Comparison of ENCODE assay signal across 1 cellular context in the genomic region with DNA sequence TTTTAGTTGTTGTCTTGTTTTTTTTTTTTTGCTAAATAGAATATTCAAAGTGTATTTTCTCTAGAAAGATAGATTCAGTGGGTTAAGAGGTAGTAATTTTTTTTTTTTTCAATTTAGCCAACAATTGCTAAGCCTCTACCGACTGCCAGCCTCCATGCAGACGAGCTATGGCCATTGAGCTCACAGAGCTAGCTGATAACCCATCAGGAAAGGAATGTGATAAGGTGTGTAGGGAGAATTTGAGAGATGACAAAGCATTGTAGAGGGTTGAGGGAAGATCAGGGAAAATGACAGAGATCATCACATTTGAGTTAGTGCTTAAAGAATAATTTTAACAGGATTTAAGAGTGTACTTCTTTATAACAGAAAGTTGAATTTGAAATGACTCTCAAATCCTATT.
TF ChIP-seq lines count a peak whose summit lies in the region.

No MANE protein-coding gene starts in this region.

TF ChIP-seq in WTC11, 78 proteins besides CTCF, POLR2A, EP300 and RAD21 (continued from another document):
- TF ChIP-seq, protein P1, sequence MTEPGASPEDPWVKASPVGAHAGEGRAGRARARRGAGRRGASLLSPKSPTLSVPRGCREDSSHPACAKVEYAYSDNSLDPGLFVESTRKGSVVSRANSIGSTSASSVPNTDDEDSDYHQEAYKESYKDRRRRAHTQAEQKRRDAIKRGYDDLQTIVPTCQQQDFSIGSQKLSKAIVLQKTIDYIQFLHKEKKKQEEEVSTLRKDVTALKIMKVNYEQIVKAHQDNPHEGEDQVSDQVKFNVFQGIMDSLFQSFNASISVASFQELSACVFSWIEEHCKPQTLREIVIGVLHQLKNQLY (CRISPR knock-in tag; IDR thresholded peaks at IDR 0.05) = no peak
- TF ChIP-seq CBFB (CRISPR knock-in tag; IDR thresholded peaks at IDR 0.05; ENCODE audit: low read depth) (no peak), PRRX2 (CRISPR knock-in tag; IDR thresholded peaks at IDR 0.05) (no peak), GTF2I (CRISPR knock-in tag; conservative IDR thresholded peaks at IDR 0.05) (no peak), TEAD1 (CRISPR knock-in tag; IDR thresholded peaks at IDR 0.05) (no peak), NR3C1 (CRISPR knock-in tag; conservative IDR thresholded peaks at IDR 0.05; ENCODE audit: low read depth) (no peak), ETV6 (CRISPR knock-in tag; IDR thresholded peaks at IDR 0.05) (no peak), SP1 (CRISPR knock-in tag; conservative IDR thresholded peaks at IDR 0.05) (no peak)
- TF ChIP-seq, protein P2, sequence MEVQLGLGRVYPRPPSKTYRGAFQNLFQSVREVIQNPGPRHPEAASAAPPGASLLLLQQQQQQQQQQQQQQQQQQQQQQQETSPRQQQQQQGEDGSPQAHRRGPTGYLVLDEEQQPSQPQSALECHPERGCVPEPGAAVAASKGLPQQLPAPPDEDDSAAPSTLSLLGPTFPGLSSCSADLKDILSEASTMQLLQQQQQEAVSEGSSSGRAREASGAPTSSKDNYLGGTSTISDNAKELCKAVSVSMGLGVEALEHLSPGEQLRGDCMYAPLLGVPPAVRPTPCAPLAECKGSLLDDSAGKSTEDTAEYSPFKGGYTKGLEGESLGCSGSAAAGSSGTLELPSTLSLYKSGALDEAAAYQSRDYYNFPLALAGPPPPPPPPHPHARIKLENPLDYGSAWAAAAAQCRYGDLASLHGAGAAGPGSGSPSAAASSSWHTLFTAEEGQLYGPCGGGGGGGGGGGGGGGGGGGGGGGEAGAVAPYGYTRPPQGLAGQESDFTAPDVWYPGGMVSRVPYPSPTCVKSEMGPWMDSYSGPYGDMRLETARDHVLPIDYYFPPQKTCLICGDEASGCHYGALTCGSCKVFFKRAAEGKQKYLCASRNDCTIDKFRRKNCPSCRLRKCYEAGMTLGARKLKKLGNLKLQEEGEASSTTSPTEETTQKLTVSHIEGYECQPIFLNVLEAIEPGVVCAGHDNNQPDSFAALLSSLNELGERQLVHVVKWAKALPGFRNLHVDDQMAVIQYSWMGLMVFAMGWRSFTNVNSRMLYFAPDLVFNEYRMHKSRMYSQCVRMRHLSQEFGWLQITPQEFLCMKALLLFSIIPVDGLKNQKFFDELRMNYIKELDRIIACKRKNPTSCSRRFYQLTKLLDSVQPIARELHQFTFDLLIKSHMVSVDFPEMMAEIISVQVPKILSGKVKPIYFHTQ (CRISPR knock-in tag; IDR thresholded peaks at IDR 0.05) = no peak
- TF ChIP-seq, protein P3, sequence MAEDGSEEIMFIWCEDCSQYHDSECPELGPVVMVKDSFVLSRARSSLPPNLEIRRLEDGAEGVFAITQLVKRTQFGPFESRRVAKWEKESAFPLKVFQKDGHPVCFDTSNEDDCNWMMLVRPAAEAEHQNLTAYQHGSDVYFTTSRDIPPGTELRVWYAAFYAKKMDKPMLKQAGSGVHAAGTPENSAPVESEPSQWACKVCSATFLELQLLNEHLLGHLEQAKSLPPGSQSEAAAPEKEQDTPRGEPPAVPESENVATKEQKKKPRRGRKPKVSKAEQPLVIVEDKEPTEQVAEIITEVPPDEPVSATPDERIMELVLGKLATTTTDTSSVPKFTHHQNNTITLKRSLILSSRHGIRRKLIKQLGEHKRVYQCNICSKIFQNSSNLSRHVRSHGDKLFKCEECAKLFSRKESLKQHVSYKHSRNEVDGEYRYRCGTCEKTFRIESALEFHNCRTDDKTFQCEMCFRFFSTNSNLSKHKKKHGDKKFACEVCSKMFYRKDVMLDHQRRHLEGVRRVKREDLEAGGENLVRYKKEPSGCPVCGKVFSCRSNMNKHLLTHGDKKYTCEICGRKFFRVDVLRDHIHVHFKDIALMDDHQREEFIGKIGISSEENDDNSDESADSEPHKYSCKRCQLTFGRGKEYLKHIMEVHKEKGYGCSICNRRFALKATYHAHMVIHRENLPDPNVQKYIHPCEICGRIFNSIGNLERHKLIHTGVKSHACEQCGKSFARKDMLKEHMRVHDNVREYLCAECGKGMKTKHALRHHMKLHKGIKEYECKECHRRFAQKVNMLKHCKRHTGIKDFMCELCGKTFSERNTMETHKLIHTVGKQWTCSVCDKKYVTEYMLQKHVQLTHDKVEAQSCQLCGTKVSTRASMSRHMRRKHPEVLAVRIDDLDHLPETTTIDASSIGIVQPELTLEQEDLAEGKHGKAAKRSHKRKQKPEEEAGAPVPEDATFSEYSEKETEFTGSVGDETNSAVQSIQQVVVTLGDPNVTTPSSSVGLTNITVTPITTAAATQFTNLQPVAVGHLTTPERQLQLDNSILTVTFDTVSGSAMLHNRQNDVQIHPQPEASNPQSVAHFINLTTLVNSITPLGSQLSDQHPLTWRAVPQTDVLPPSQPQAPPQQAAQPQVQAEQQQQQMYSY (CRISPR knock-in tag; IDR thresholded peaks at IDR 0.05) = no peak
TF ChIP-seq in WTC11: peak in this region for 0.
